Comparison of ENCODE assay signal across 17 cellular contexts in genomic region chr10:43196981-43197833, GRCh38. TPM values are rescaled to one million over a fixed set of nuclear protein-coding genes. Genes with fewer than 3 reads are reported as not detected.
A peak's percentile ranks its signal among the peaks of the same experiment; 100 is the strongest.
DNase-seq lines count a peak whose midpoint lies in the region; ATAC-seq and TF ChIP-seq lines count a peak whose summit lies in the region.
"Had no signal": no experiment of that assay in that cellular context is flagged by ENCODE, and none has a peak within 500 bp of the region (broad histone marks: within the 10 kb centered on the region; RNA-seq: fewer than 3 reads in every experiment).

No MANE protein-coding gene starts in this region.

- H3K4me1 ChIP-seq in neural progenitor cell = no peaks in the 10 kb centered on the region

- H3K4me3 ChIP-seq in GM06990 (replicated peaks; ENCODE audit: low read depth, low read length) (no peak overlapping the region), neural progenitor cell (no peak overlapping the region)
- H3K4me3 ChIP-seq: esophagus squamous epithelium, sigmoid colon had no signal

- DNase-seq in AG08396 (ENCODE audit: low spot score) (peak; percentile 6), GM06990 (ENCODE audit: extremely low read depth, insufficient read length) (no peak), neural progenitor cell (ENCODE audit: low spot score) (no peak), SKM-1 (lab: John Stamatoyannopoulos, UW; ENCODE audit: unreplicated experiment) (no peak)
- DNase-seq in central memory CD8-positive, alpha-beta T cell (ENCODE audit: low spot score in 2 of 2) = peak in 1 of 2 donors; percentile 8
- DNase-seq: esophagus squamous epithelium, GDM1, IMR-90, NCI-H2107, NCI-H69, T-helper 1 cell had no signal

- H3K4me2 ChIP-seq in neural progenitor cell = no peak overlapping the region

- ATAC-seq in central memory CD8-positive, alpha-beta T cell (replicated peaks; ENCODE audit: extremely low read depth, poor library complexity, severe bottlenecking) = no peak
- ATAC-seq in HG03521 (IDR thresholded peaks at IDR 0.05; ENCODE audit: unreplicated experiment) (no peak), GM18868 (IDR thresholded peaks at IDR 0.05; ENCODE audit: unreplicated experiment) (no peak), HG02852 (IDR thresholded peaks at IDR 0.05; ENCODE audit: unreplicated experiment) (no peak)

- no peak overlapping the region for H3K4me3 Mint-ChIP-seq in central memory CD8-positive, alpha-beta T cell
- H3K4me3 Mint-ChIP-seq in neural progenitor cell = no peak overlapping the region
- H3K4me3 Mint-ChIP-seq: activated naive CD4-positive, alpha-beta T cell treated with anti-CD3 and anti-CD28 coated beads, Interleukin-2, amount 50 U/mL, for 24 hours; brain had no signal

- peaks cover 4% of the 10 kb centered on the region for H3K4me1 Mint-ChIP-seq in central memory CD8-positive, alpha-beta T cell
- H3K4me1 Mint-ChIP-seq in neural progenitor cell = peaks cover 5% of the 10 kb centered on the region

- H3F3A ChIP-seq in neural progenitor cell (ENCODE audit: low read depth) = peaks cover 1% of the 10 kb centered on the region

- H3K9me3 Mint-ChIP-seq in central memory CD8-positive, alpha-beta T cell = no peaks in the 10 kb centered on the region
- no peaks in the 10 kb centered on the region for H3K9me3 Mint-ChIP-seq in neural progenitor cell
- H3K9me3 Mint-ChIP-seq: activated naive CD4-positive, alpha-beta T cell treated with anti-CD3 and anti-CD28 coated beads, Interleukin-2, amount 50 U/mL, for 24 hours; brain had no signal

- H2AFZ ChIP-seq in neural progenitor cell (replicated peaks) = no peak overlapping the region

- no peaks in the 10 kb centered on the region for H3K27me3 Mint-ChIP-seq in central memory CD8-positive, alpha-beta T cell
- peaks cover 6% of the 10 kb centered on the region for H3K27me3 Mint-ChIP-seq in neural progenitor cell (ENCODE audit: insufficient read depth, low read depth)
- H3K27me3 Mint-ChIP-seq: activated naive CD4-positive, alpha-beta T cell treated with anti-CD3 and anti-CD28 coated beads, Interleukin-2, amount 50 U/mL, for 24 hours; brain had no signal

- H3K27ac Mint-ChIP-seq in central memory CD8-positive, alpha-beta T cell (ENCODE audit: low read depth) = peak overlapping the region; percentile 23
- no peak overlapping the region for H3K27ac Mint-ChIP-seq in neural progenitor cell
- H3K27ac Mint-ChIP-seq: activated naive CD4-positive, alpha-beta T cell treated with anti-CD3 and anti-CD28 coated beads, Interleukin-2, amount 50 U/mL, for 24 hours; brain had no signal

- H3K27me3 ChIP-seq in GM06990 (replicated peaks; ENCODE audit: control insufficient read depth, insufficient read depth, low read length) (no peaks in the 10 kb centered on the region; the same call in 1 of the 2 replicates), neural progenitor cell (no peaks in the 10 kb centered on the region)
- H3K27me3 ChIP-seq: esophagus squamous epithelium had no signal

- no peaks in the 10 kb centered on the region for H3K9me3 ChIP-seq in neural progenitor cell (ENCODE audit: low read depth)
- H3K9me3 ChIP-seq: esophagus squamous epithelium, sigmoid colon had no signal

- no peak overlapping the region for H3K9ac ChIP-seq in neural progenitor cell

- peak; percentile 3 for TF ChIP-seq CTCF in GM06990 (IDR thresholded peaks at IDR 0.05; ENCODE audit: insufficient read depth, low read length, poor library complexity, severe bottlenecking)
- TF ChIP-seq CTCF in neural progenitor cell (IDR thresholded peaks at IDR 0.05) = peak; percentile 15

- H3K36me3 ChIP-seq in GM06990 (ENCODE audit: control insufficient read depth, insufficient read depth, low read length) = no peaks in the 10 kb centered on the region
- no peaks in the 10 kb centered on the region for H3K36me3 ChIP-seq in neural progenitor cell
- H3K36me3 ChIP-seq: esophagus squamous epithelium, sigmoid colon had no signal

- H3K36me3 Mint-ChIP-seq in central memory CD8-positive, alpha-beta T cell (ENCODE audit: insufficient read depth) = peaks cover 24% of the 10 kb centered on the region
- H3K36me3 Mint-ChIP-seq in neural progenitor cell = no peaks in the 10 kb centered on the region
- H3K36me3 Mint-ChIP-seq: activated naive CD4-positive, alpha-beta T cell treated with anti-CD3 and anti-CD28 coated beads, Interleukin-2, amount 50 U/mL, for 24 hours had no signal

- no peaks in the 10 kb centered on the region for H3K79me2 ChIP-seq in neural progenitor cell (ENCODE audit: low read depth)

- H4K20me1 ChIP-seq in neural progenitor cell (ENCODE audit: low read depth) = no peaks in the 10 kb centered on the region

- H3K27ac ChIP-seq in neural progenitor cell = no peak overlapping the region
- H3K27ac ChIP-seq: esophagus squamous epithelium, sigmoid colon had no signal

RNA-seq across cellular contexts. Expression of gene CSGALNACT2, which starts 59.0 kb away (rescaled TPM):
- 7.0 and 9.3 TPM in 2 replicates for total RNA-seq in neural progenitor cell (ENCODE audit: low replicate concordance)
